In the genomic region with DNA sequence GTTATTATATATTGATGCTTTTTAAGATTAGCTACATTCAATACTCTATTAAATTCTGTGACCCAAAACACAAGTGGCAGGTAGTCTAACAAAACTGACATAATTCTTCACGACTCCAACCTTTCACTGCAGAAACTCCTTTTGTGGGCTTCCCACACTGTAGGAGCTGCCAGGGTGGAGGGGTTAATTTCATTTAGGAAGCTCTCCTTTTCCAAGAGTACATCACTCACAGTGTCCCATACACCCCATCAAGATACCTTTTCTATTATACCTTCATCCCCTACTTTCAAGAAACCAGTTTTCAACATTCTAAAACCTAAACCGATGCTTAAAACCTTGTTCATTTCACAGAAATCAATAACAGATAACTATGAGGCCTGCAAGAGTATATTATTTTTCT, we compare ENCODE assay signal across 8 cellular contexts. TPM values are rescaled to one million over a fixed set of nuclear protein-coding genes. Genes with fewer than 3 reads are reported as not detected.
A peak's percentile ranks its signal among the peaks of the same experiment; 100 is the strongest.
DNase-seq lines count a peak whose midpoint lies in the region; ATAC-seq and TF ChIP-seq lines count a peak whose summit lies in the region.

No MANE protein-coding gene starts in this region.

- H3K4me1 ChIP-seq in GM23338 (ENCODE audit: insufficient read depth): peaks cover 32% of the 10 kb centered on the region
- H3K4me1 ChIP-seq in adipocyte (ENCODE audit: control insufficient read depth, insufficient read depth, low read length): peaks cover 19% of the 10 kb centered on the region
- H3K4me1 ChIP-seq in upper lobe of left lung: peaks cover 13 to 32% (median 20%) of the 10 kb centered on the region in 4 donors

- 3 to 6% methylated on average over 2 of the region's 2 CpGs for WGBS in upper lobe of left lung, 2 donors

- H3K9me2 ChIP-seq in GM23338 (ENCODE audit: insufficient read depth): no peaks in the 10 kb centered on the region

- H3K36me3 ChIP-seq in GM23338 (ENCODE audit: insufficient read depth): no peaks in the 10 kb centered on the region
- no peaks in the 10 kb centered on the region for H3K36me3 ChIP-seq in adipocyte (ENCODE audit: control insufficient read depth, insufficient read depth, low read length, severe bottlenecking)
- no peaks in the 10 kb centered on the region for H3K36me3 ChIP-seq in upper lobe of left lung

- peaks cover 52% of the 10 kb centered on the region for H3K79me2 ChIP-seq in GM23338 (replicated peaks; ENCODE audit: insufficient read depth)

- peaks cover 14% of the 10 kb centered on the region for H3K27me3 Mint-ChIP-seq in GM23338 (ENCODE audit: insufficient read depth, low read depth, poor library complexity)

- DNase-seq in AG04449 (ENCODE audit: low read depth, low spot score): no peak
- no peak for DNase-seq in GM23338 (ENCODE audit: low spot score)
- DNase-seq in adipocyte (ENCODE audit: low read depth): no peak
- DNase-seq in left lobe of liver (ENCODE audit: low spot score): no peak
- DNase-seq in upper lobe of left lung: no peak
- DNase-seq in nucleus accumbens (lab: John Stamatoyannopoulos, UW): no peak
- no peak for DNase-seq in cortex of kidney (lab: John Stamatoyannopoulos, UW)

- no peaks in the 10 kb centered on the region for H3F3A ChIP-seq in GM23338 (replicated peaks; ENCODE audit: low read depth)

- H3K9me3 ChIP-seq in adipocyte (ENCODE audit: control insufficient read depth, low read length) (no peaks in the 10 kb centered on the region), upper lobe of left lung (no peaks in the 10 kb centered on the region)

- H4K20me1 ChIP-seq in GM23338 (replicated peaks; ENCODE audit: insufficient read depth): no peaks in the 10 kb centered on the region; the same call in 1 of the 2 replicates

- POLR2A ChIA-PET in AG04449 (lab: Yijun Ruan, JAX): no interaction called here

- TF ChIP-seq EP300 in upper lobe of left lung (IDR thresholded peaks at IDR 0.05): no peak

- H3K4me3 ChIP-seq in AG04449 (ENCODE audit: low read depth, low read length) (peak overlapping the region; percentile 77), GM23338 (peak overlapping the region; percentile 69), adipocyte (ENCODE audit: low read length) (peak overlapping the region; percentile 90), upper lobe of left lung (peak overlapping the region; percentile 43 to 95 (median 80))

- no peak overlapping the region for H2AFZ ChIP-seq in GM23338

- TF ChIP-seq POLR2A in upper lobe of left lung (IDR thresholded peaks at IDR 0.05): no peak

- peak overlapping the region; percentile 98 for H3K9ac ChIP-seq in adipocyte (ENCODE audit: low read length)

- H3K27me3 ChIP-seq in GM23338 (ENCODE audit: insufficient read depth): no peaks in the 10 kb centered on the region
- no peaks in the 10 kb centered on the region for H3K27me3 ChIP-seq in adipocyte (replicated peaks; ENCODE audit: control insufficient read depth, insufficient read depth, low read length)
- no peaks in the 10 kb centered on the region for H3K27me3 ChIP-seq in upper lobe of left lung

- H3K36me3 Mint-ChIP-seq in GM23338 (ENCODE audit: low read depth): peaks cover 24% of the 10 kb centered on the region

- peak overlapping the region; percentile 89 for H3K4me3 Mint-ChIP-seq in GM23338

- no peak for TF ChIP-seq CTCF in AG04449 (IDR thresholded peaks at IDR 0.05; ENCODE audit: insufficient read depth, low read length, missing control alignments)
- TF ChIP-seq CTCF in GM23338 (conservative IDR thresholded peaks at IDR 0.05; ENCODE audit: low read depth in 2 of 2): no peak
- TF ChIP-seq CTCF in upper lobe of left lung (IDR thresholded peaks at IDR 0.05): no peak

- CTCF ChIA-PET in AG04449 (lab: Yijun Ruan, JAX): interaction anchor here (1.0 kb wide), 1 partner anchor 74 kb away, joined by 3 read pairs; no protein-coding TSS in a partner anchor

- peak overlapping the region; percentile 93; the same call in 1 of the 2 replicates for H3K27ac Mint-ChIP-seq in GM23338

- H3K4me1 Mint-ChIP-seq in GM23338: peaks cover 26% of the 10 kb centered on the region

- peak overlapping the region; percentile 84 for H3K4me2 ChIP-seq in GM23338

- H3K27ac ChIP-seq in GM23338 (ENCODE audit: low read depth) (no peak overlapping the region), upper lobe of left lung (peak overlapping the region in 3 of 4 donors; percentile 81 to 95 (median 92))

- peaks cover 3% of the 10 kb centered on the region for H3K9me3 Mint-ChIP-seq in GM23338

- ATAC-seq in GM23338 (no peak; the same call in 2 of the 3 replicates), left lobe of liver (peak; percentile 2), upper lobe of left lung (ENCODE audit: low FRiP score in 2 of 2) (no peak), GM18861 (IDR thresholded peaks at IDR 0.05; ENCODE audit: unreplicated experiment) (no peak)

TF ChIP-seq in GM23338, 12 proteins besides CTCF, POLR2A, EP300 and RAD21 (continues in another document):
- no peak for TF ChIP-seq EZH2phosphoT487 (IDR thresholded peaks at IDR 0.05; ENCODE audit: unreplicated experiment)
- TF ChIP-seq, protein P1, sequence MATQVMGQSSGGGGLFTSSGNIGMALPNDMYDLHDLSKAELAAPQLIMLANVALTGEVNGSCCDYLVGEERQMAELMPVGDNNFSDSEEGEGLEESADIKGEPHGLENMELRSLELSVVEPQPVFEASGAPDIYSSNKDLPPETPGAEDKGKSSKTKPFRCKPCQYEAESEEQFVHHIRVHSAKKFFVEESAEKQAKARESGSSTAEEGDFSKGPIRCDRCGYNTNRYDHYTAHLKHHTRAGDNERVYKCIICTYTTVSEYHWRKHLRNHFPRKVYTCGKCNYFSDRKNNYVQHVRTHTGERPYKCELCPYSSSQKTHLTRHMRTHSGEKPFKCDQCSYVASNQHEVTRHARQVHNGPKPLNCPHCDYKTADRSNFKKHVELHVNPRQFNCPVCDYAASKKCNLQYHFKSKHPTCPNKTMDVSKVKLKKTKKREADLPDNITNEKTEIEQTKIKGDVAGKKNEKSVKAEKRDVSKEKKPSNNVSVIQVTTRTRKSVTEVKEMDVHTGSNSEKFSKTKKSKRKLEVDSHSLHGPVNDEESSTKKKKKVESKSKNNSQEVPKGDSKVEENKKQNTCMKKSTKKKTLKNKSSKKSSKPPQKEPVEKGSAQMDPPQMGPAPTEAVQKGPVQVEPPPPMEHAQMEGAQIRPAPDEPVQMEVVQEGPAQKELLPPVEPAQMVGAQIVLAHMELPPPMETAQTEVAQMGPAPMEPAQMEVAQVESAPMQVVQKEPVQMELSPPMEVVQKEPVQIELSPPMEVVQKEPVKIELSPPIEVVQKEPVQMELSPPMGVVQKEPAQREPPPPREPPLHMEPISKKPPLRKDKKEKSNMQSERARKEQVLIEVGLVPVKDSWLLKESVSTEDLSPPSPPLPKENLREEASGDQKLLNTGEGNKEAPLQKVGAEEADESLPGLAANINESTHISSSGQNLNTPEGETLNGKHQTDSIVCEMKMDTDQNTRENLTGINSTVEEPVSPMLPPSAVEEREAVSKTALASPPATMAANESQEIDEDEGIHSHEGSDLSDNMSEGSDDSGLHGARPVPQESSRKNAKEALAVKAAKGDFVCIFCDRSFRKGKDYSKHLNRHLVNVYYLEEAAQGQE (IDR thresholded peaks at IDR 0.05; ENCODE audit: unreplicated experiment): no peak
- TF ChIP-seq JUNB (IDR thresholded peaks at IDR 0.05; ENCODE audit: unreplicated experiment): no peak
- TF ChIP-seq CREB1 (CRISPR knock-in tag; IDR thresholded peaks at IDR 0.05; ENCODE audit: low read depth): no peak
- no peak for TF ChIP-seq EZH2 (IDR thresholded peaks at IDR 0.05; ENCODE audit: low read depth, unreplicated experiment)
- no peak for TF ChIP-seq STAT1 (IDR thresholded peaks at IDR 0.05; ENCODE audit: unreplicated experiment)
- no peak for TF ChIP-seq NANOG (IDR thresholded peaks at IDR 0.05; ENCODE audit: borderline replicate concordance)

RNA-seq across cellular contexts. Expression of gene THUMPD2, which starts 0.8 kb away (rescaled TPM):
- total RNA-seq in GM23338 (2014; rRNA removed; shearing (Covaris generic)): 16.1 and 19.5 TPM in 2 replicates
- 20.3 and 25.1 TPM in 2 replicates for polyA plus RNA-seq in GM23338 (2016; fragmentation: Nextera tagmentation; extraction: Ambion mirVana)
- total RNA-seq in left lobe of liver (2.2 TPM), upper lobe of left lung (10 to 100 TPM in 4 of 6 donors, 1 to 10 TPM in 2; 6.7 to 43.0 (median 10.9) TPM)
